30 cellular contexts compared by ENCODE assay signal in the genomic region with DNA sequence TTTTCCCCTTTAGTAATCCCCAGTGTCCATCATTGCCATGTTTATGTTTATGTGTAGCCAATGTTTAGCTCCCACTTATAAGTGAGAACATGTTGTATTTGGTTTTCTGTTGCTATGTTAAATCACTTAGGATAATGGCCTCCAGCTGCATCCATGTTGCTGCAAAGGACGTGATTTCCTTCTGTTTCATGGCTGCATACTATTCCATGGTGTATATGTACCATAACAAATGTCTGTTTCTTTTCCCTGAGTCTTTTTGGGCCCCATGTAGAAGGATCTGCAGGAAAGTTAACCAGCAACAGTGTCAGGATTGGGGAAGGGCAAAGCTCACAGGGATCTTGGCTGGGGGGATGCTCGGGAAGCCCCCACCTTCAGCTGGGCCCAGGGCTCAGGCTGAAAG.
"Had no signal": no experiment of that assay in that cellular context is flagged by ENCODE, and none has a peak within 500 bp of the region (broad histone marks: within the 10 kb centered on the region; RNA-seq: fewer than 3 reads in every experiment).

No MANE protein-coding gene starts in this region.

- H3K27ac ChIP-seq: adrenal gland, body of pancreas, epithelial cell of prostate, esophagus squamous epithelium, heart left ventricle, WERI-Rb-1 had no signal

- ATAC-seq: activated CD4-positive, CD25-positive, alpha-beta regulatory T cell treated with anti-CD3 and anti-CD28 coated beads, Interleukin-2, amount 50 U/mL, for 24 hours; activated CD8-positive, alpha-beta T cell treated with anti-CD3 and anti-CD28 coated beads for 36 hours; activated naive CD8-positive, alpha-beta T cell treated with anti-CD3 and anti-CD28 coated beads, Interleukin-2, amount 50 U/mL, for 24 hours; body of pancreas; effector memory CD8-positive, alpha-beta T cell; heart left ventricle; T-helper 17 cell had no signal

- DNase-seq: activated B cell treated with CpG ODN at 0.5 μM for 24 hours; activated CD4-positive, alpha-beta T cell treated with anti-CD3 and anti-CD28 coated beads for 48 hours; activated CD4-positive, alpha-beta T cell treated with anti-CD3 and anti-CD28 coated beads, Interleukin-2, amount 50 U/mL, for 1 hour; activated CD4-positive, alpha-beta T cell treated with anti-CD3 and anti-CD28 coated beads, Interleukin-2, amount 50 U/mL, for 48 hours; activated CD8-positive, alpha-beta memory T cell treated with anti-CD3 and anti-CD28 coated beads for 24 hours; activated CD8-positive, alpha-beta memory T cell treated with anti-CD3 and anti-CD28 coated beads, Interleukin-2, amount 50 U/mL, for 4 hours; activated CD8-positive, alpha-beta T cell treated with anti-CD3 and anti-CD28 coated beads for 36 hours; activated effector memory CD4-positive, alpha-beta T cell treated with anti-CD3 and anti-CD28 coated beads, Interleukin-2, amount 50 U/mL, for 16 hours; activated naive CD4-positive, alpha-beta T cell treated with anti-CD3 and anti-CD28 coated beads for 36 hours; activated naive CD8-positive, alpha-beta T cell treated with anti-CD3 and anti-CD28 coated beads for 36 hours; activated naive CD8-positive, alpha-beta T cell treated with anti-CD3 and anti-CD28 coated beads, Interleukin-2, amount 50 U/mL, for 24 hours; activated T-cell treated with anti-CD3 and anti-CD28 coated beads, Interleukin-2, amount 50 U/mL, for 1 hour; activated T-cell treated with anti-CD3 and anti-CD28 coated beads, Interleukin-2, amount 50 U/mL, for 48 hours; adrenal gland; amygdala; aorta; body of pancreas; caudate nucleus; cortex of kidney; dermis blood vessel endothelial cell; effector CD4-positive, alpha-beta T cell; effector memory CD8-positive, alpha-beta T cell; esophagus squamous epithelium; heart left ventricle; T-helper 1 cell; T-helper 17 cell; T1000; WERI-Rb-1 had no signal

- H3K9me3 ChIP-seq: adrenal gland, body of pancreas, heart left ventricle had no signal

- H3K4me1 ChIP-seq: adrenal gland, body of pancreas had no signal

- H3K36me3 ChIP-seq: adrenal gland, esophagus squamous epithelium, heart left ventricle, WERI-Rb-1 had no signal

- H3K27me3 ChIP-seq: adrenal gland, body of pancreas had no signal

- H3K4me3 ChIP-seq: adrenal gland, body of pancreas, esophagus squamous epithelium, heart left ventricle had no signal
